Comparison of ENCODE assay signal across 18 cellular contexts in the genomic region with DNA sequence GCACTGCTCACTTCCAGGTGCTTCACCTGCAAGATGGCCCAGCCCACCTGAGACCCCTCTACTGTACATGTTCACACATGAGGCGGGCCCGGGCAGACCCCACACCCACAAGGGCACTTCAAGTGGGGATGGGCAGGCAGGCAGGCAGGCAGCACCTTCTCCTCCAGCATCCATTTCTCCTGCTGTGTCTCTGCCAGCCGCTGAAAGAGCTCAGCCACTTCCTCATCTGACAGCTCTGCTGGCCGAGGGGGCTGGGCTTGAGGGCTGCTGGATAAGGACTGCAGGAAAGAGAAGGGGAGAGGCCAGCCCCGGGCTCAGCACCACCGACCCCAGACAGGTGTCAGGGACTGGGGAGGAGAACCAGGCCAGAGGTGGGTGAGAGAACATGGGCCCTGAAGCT. TPM values are rescaled to one million over a fixed set of nuclear protein-coding genes. Genes with fewer than 3 reads are reported as not detected.
DNase-seq lines count a peak whose midpoint lies in the region; ATAC-seq lines count a peak whose summit lies in the region.
"Had no signal": no experiment of that assay in that cellular context is flagged by ENCODE, and none has a peak within 500 bp of the region (broad histone marks: within the 10 kb centered on the region; RNA-seq: fewer than 3 reads in every experiment).

No MANE protein-coding gene starts in this region.

- CTCF ChIA-PET in activated naive CD4-positive, alpha-beta T cell treated with anti-CD3 and anti-CD28 coated beads, Interleukin-2, amount 10 ng/mL, durations not matched to agents 7 days and 5 days (lab: Charles Lee), result no interaction called here

- peak overlapping the region; percentile 52 for H3K27ac Mint-ChIP-seq in activated naive CD4-positive, alpha-beta T cell treated with anti-CD3 and anti-CD28 coated beads, Interleukin-2, amount 10 ng/mL, durations not matched to agents 7 days and 5 days
- H3K27ac Mint-ChIP-seq in activated naive CD8-positive, alpha-beta T cell treated with anti-CD3 and anti-CD28 coated beads, Interleukin-2, amount 10 ng/mL, durations not matched to agents 7 days and 5 days, result peak overlapping the region; percentile 83
- H3K27ac Mint-ChIP-seq in stimulated activated memory B cell treated with anti-CD40 and anti-IgM and Interleukin-4, amounts not matched to agents 10 μg/mL and 1 μg/mL and 100 μg/mL, for 72 hours, result peak overlapping the region; percentile 13
- H3K27ac Mint-ChIP-seq: CD4-positive, CD25-positive, alpha-beta regulatory T cell had no signal

- H3K4me1 Mint-ChIP-seq in activated naive CD4-positive, alpha-beta T cell treated with anti-CD3 and anti-CD28 coated beads, Interleukin-2, amount 10 ng/mL, durations not matched to agents 7 days and 5 days, result peaks cover 24% of the 10 kb centered on the region
- H3K4me1 Mint-ChIP-seq in activated naive CD8-positive, alpha-beta T cell treated with anti-CD3 and anti-CD28 coated beads, Interleukin-2, amount 10 ng/mL, durations not matched to agents 7 days and 5 days, result peaks cover 22% of the 10 kb centered on the region
- H3K4me1 Mint-ChIP-seq in stimulated activated memory B cell treated with anti-CD40 and anti-IgM and Interleukin-4, amounts not matched to agents 10 μg/mL and 1 μg/mL and 100 μg/mL, for 72 hours, result peaks cover 20% of the 10 kb centered on the region

- H3K36me3 Mint-ChIP-seq in activated naive CD4-positive, alpha-beta T cell treated with anti-CD3 and anti-CD28 coated beads, Interleukin-2, amount 10 ng/mL, durations not matched to agents 7 days and 5 days, result peaks cover 36% of the 10 kb centered on the region
- peaks cover 33% of the 10 kb centered on the region for H3K36me3 Mint-ChIP-seq in activated naive CD8-positive, alpha-beta T cell treated with anti-CD3 and anti-CD28 coated beads, Interleukin-2, amount 10 ng/mL, durations not matched to agents 7 days and 5 days
- H3K36me3 Mint-ChIP-seq in stimulated activated memory B cell treated with anti-CD40 and anti-IgM and Interleukin-4, amounts not matched to agents 10 μg/mL and 1 μg/mL and 100 μg/mL, for 72 hours, result peaks cover 53% of the 10 kb centered on the region

- H3K9me3 Mint-ChIP-seq in activated naive CD4-positive, alpha-beta T cell treated with anti-CD3 and anti-CD28 coated beads, Interleukin-2, amount 10 ng/mL, durations not matched to agents 7 days and 5 days, result no peaks in the 10 kb centered on the region
- no peaks in the 10 kb centered on the region for H3K9me3 Mint-ChIP-seq in activated naive CD8-positive, alpha-beta T cell treated with anti-CD3 and anti-CD28 coated beads, Interleukin-2, amount 10 ng/mL, durations not matched to agents 7 days and 5 days
- H3K9me3 Mint-ChIP-seq in stimulated activated memory B cell treated with anti-CD40 and anti-IgM and Interleukin-4, amounts not matched to agents 10 μg/mL and 1 μg/mL and 100 μg/mL, for 72 hours, result no peaks in the 10 kb centered on the region

- POLR2A ChIA-PET in activated naive CD8-positive, alpha-beta T cell treated with anti-CD3 and anti-CD28 coated beads, Interleukin-2, amount 10 ng/mL, durations not matched to agents 7 days and 5 days (lab: Charles Lee), result interaction anchor here (1.0 kb wide), 1 partner anchor 17 kb away, joined by 3 read pairs; no protein-coding TSS in a partner anchor

- H3K4me3 Mint-ChIP-seq in activated naive CD4-positive, alpha-beta T cell treated with anti-CD3 and anti-CD28 coated beads, Interleukin-2, amount 10 ng/mL, durations not matched to agents 7 days and 5 days, result no peak overlapping the region
- H3K4me3 Mint-ChIP-seq in activated naive CD8-positive, alpha-beta T cell treated with anti-CD3 and anti-CD28 coated beads, Interleukin-2, amount 10 ng/mL, durations not matched to agents 7 days and 5 days, result no peak overlapping the region
- H3K4me3 Mint-ChIP-seq in stimulated activated memory B cell treated with anti-CD40 and anti-IgM and Interleukin-4, amounts not matched to agents 10 μg/mL and 1 μg/mL and 100 μg/mL, for 72 hours, result no peak overlapping the region
- H3K4me3 Mint-ChIP-seq: CD4-positive, CD25-positive, alpha-beta regulatory T cell had no signal

- H3K27me3 Mint-ChIP-seq in activated naive CD4-positive, alpha-beta T cell treated with anti-CD3 and anti-CD28 coated beads, Interleukin-2, amount 10 ng/mL, durations not matched to agents 7 days and 5 days, result peaks cover 5% of the 10 kb centered on the region
- H3K27me3 Mint-ChIP-seq in activated naive CD8-positive, alpha-beta T cell treated with anti-CD3 and anti-CD28 coated beads, Interleukin-2, amount 10 ng/mL, durations not matched to agents 7 days and 5 days, result no peaks in the 10 kb centered on the region
- no peaks in the 10 kb centered on the region for H3K27me3 Mint-ChIP-seq in stimulated activated memory B cell treated with anti-CD40 and anti-IgM and Interleukin-4, amounts not matched to agents 10 μg/mL and 1 μg/mL and 100 μg/mL, for 72 hours
- H3K27me3 Mint-ChIP-seq: CD4-positive, CD25-positive, alpha-beta regulatory T cell had no signal

- no peak for DNase-seq in activated naive CD4-positive, alpha-beta T cell treated with anti-CD3 and anti-CD28 coated beads, Interleukin-2, amount 10 ng/mL, durations not matched to agents 7 days and 5 days
- no peak for DNase-seq in activated naive CD4-positive, alpha-beta T cell (lab: John Stamatoyannopoulos, UW)
- DNase-seq in OCI-M1 (lab: John Stamatoyannopoulos, UW), result peak; percentile 23
- DNase-seq in activated naive CD8-positive, alpha-beta T cell treated with anti-CD3 and anti-CD28 coated beads, Interleukin-2, amount 10 ng/mL, durations not matched to agents 7 days and 5 days, result no peak
- DNase-seq in SIG-M5 (lab: John Stamatoyannopoulos, UW), result no peak
- no peak for DNase-seq in iPS-NIHi11 (ENCODE audit: low spot score)
- DNase-seq: CD4-positive, CD25-positive, alpha-beta regulatory T cell; DMS79; IMR-90; Karpas-422; NCI-H1417; NCI-H187; NCI-H2107; NCI-H510A; NCI-H748 treated with DMSO at 0.1 percent for 48 hours; NK-92 treated with Interleukin-12 subunit alpha and Interleukin-12 subunit beta, amount 100 ng/mL, for 24 hours had no signal

- ATAC-seq in activated naive CD8-positive, alpha-beta T cell treated with anti-CD3 and anti-CD28 coated beads, Interleukin-2, amount 10 ng/mL, durations not matched to agents 7 days and 5 days (ENCODE audit: low read depth), result peak; percentile 39
- no peak for ATAC-seq in stimulated activated memory B cell treated with anti-CD40 and anti-IgM and Interleukin-4, amounts not matched to agents 10 μg/mL and 1 μg/mL and 100 μg/mL, for 72 hours
- ATAC-seq: Panc1 had no signal

RNA-seq across cellular contexts. Expression of a gene that starts 4.4 kb away (rescaled TPM):
- 1 to 10 TPM; 5.6 to 5.9 TPM for total RNA-seq in activated naive CD8-positive, alpha-beta T cell treated with anti-CD3 and anti-CD28 coated beads, Interleukin-2, amount 10 ng/mL, durations not matched to agents 7 days and 5 days

RNA-seq across cellular contexts. Expression of a gene that starts 18.7 kb away (rescaled TPM):
- total RNA-seq in activated naive CD8-positive, alpha-beta T cell treated with anti-CD3 and anti-CD28 coated beads, Interleukin-2, amount 10 ng/mL, durations not matched to agents 7 days and 5 days, result 10 to 100 TPM; 60.7 to 62.4 TPM

RNA-seq across cellular contexts. Expression of a gene that starts 26.0 kb away (rescaled TPM):
- total RNA-seq in activated naive CD8-positive, alpha-beta T cell treated with anti-CD3 and anti-CD28 coated beads, Interleukin-2, amount 10 ng/mL, durations not matched to agents 7 days and 5 days, result 100 to 1,000 TPM; 116 to 123 TPM

RNA-seq across cellular contexts. Expression of a gene that starts 57.3 kb away (rescaled TPM):
- 10 to 100 TPM; 63.1 to 63.2 TPM for total RNA-seq in activated naive CD8-positive, alpha-beta T cell treated with anti-CD3 and anti-CD28 coated beads, Interleukin-2, amount 10 ng/mL, durations not matched to agents 7 days and 5 days

Comparison
In these comparisons a context has a peak if more than half of its experiments do, and no peak if none do; other contexts are left out.
1. H3K27ac Mint-ChIP-seq: peak in every context shown above with its lines; median percentile 83 in activated naive CD8-positive, alpha-beta T cell treated with anti-CD3 and anti-CD28 coated beads, Interleukin-2, amount 10 ng/mL, durations not matched to agents 7 days and 5 days; 52 in activated naive CD4-positive, alpha-beta T cell treated with anti-CD3 and anti-CD28 coated beads, Interleukin-2, amount 10 ng/mL, durations not matched to agents 7 days and 5 days; 13 in stimulated activated memory B cell treated with anti-CD40 and anti-IgM and Interleukin-4, amounts not matched to agents 10 μg/mL and 1 μg/mL and 100 μg/mL, for 72 hours.